29 cellular contexts compared by ENCODE assay signal in the genomic region with DNA sequence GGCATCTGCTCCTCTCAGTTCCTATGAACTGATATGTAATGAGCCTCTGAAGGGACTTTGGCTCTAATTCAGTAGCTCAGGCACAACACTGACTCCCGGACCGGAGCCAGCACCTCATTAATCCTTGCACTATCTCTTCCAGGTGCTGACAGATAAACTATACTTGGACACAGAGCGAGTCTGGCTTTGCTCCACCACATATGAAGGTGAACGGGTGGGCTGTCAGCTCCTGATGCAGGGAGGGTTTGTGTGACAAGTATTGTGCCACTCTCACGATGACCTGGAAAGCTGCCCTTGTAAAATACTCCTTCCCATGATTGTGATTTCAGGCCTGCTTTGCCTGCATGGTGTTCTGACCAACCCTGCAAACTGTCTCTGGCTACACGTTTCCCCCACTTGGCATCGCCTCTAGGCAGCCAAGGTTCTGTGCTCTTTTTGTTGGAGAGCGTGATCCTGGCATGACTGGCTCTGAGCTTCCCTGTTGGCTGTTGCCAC.
A peak's percentile ranks its signal among the peaks of the same experiment; 100 is the strongest.
DNase-seq lines count a peak whose midpoint lies in the region; ATAC-seq lines count a peak whose summit lies in the region.
"Had no signal": no experiment of that assay in that cellular context is flagged by ENCODE, and none has a peak within 500 bp of the region (broad histone marks: within the 10 kb centered on the region; RNA-seq: fewer than 3 reads in every experiment).

No MANE protein-coding gene starts in this region.

- ATAC-seq in left ventricle myocardium superior (peak; percentile 82), HG03520 (IDR thresholded peaks at IDR 0.05; ENCODE audit: unreplicated experiment) (no peak), GM19455 (IDR thresholded peaks at IDR 0.05; ENCODE audit: unreplicated experiment) (no peak)
- ATAC-seq: CD8-positive, alpha-beta T cell; HCT116; natural killer cell had no signal

- H3K4me3 ChIP-seq in rectal smooth muscle tissue (ENCODE audit: low read length) = no peak overlapping the region
- H3K4me3 ChIP-seq: adrenal gland, esophagus muscularis mucosa, lower lobe of right lung, spleen, thoracic aorta, uterus had no signal

- no peak overlapping the region for H3K9ac ChIP-seq in rectal smooth muscle tissue (ENCODE audit: low read length)

- H3K4me1 ChIP-seq in rectal smooth muscle tissue (ENCODE audit: control insufficient read depth, insufficient read depth, low read length) = peaks cover 14% of the 10 kb centered on the region
- H3K4me1 ChIP-seq: BE2C, lower lobe of right lung, spleen, uterus had no signal

- H3K27ac ChIP-seq in rectal smooth muscle tissue (ENCODE audit: low read depth, low read length) = peak overlapping the region; percentile 6
- H3K27ac ChIP-seq: adrenal gland, esophagus muscularis mucosa, foreskin keratinocyte, lower lobe of right lung, spleen, thoracic aorta, uterus had no signal

- H3K27me3 ChIP-seq in rectal smooth muscle tissue (ENCODE audit: control insufficient read depth, insufficient read depth, low read length) = no peaks in the 10 kb centered on the region
- H3K27me3 ChIP-seq: adrenal gland, BE2C, esophagus muscularis mucosa, foreskin keratinocyte, uterus had no signal

- in situ Hi-C loops in G401 (cut with HindIII; ENCODE audit: low sequenced_read_pairs) = no loop called here

- intact Hi-C loops in left ventricle myocardium superior (cut with micrococcal nuclease) = no loop called here

- peak; percentile 76 for DNase-seq in G401 (ENCODE audit: low spot score)
- DNase-seq in SK-N-DZ (ENCODE audit: low spot score) = peak; percentile 33
- peak; percentile 80 for DNase-seq in left ventricle myocardium superior
- no peak for DNase-seq in HPDE6-E6E7 (ENCODE audit: extremely low spot score)
- DNase-seq: activated CD4-positive, alpha-beta memory T cell treated with anti-CD3 and anti-CD28 coated beads, Interleukin-2, amount 10 ng/mL, durations not matched to agents 7 days and 5 days; activated CD4-positive, alpha-beta T cell treated with anti-CD3 and anti-CD28 coated beads for 1 hour; activated CD8-positive, alpha-beta memory T cell treated with anti-CD3 and anti-CD28 coated beads, Interleukin-2, amount 50 U/mL, for 4 hours; activated naive CD4-positive, alpha-beta T cell; BE2C; CD8-positive, alpha-beta T cell; cerebellar nuclear complex; Kasumi-1; lower lobe of right lung; MV-4-11; natural killer cell; NCI-H1694 treated with DMSO at 0.1 percent for 48 hours; RPMI8226; spleen; stimulated activated CD4-positive, alpha-beta T cell treated with anti-CD3 and anti-CD28 coated beads, Interleukin-2, amount 100 ng/mL, for 24 hours; T-helper 2 cell; uterus had no signal

- no peaks in the 10 kb centered on the region for H3K36me3 ChIP-seq in rectal smooth muscle tissue (ENCODE audit: control insufficient read depth, insufficient read depth, low read length)
- H3K36me3 ChIP-seq: adrenal gland, BE2C, esophagus muscularis mucosa, lower lobe of right lung, spleen, thoracic aorta, uterus had no signal
